ENCODE assay signal across 9 cellular contexts in genomic region chr2:32948266-32948665, GRCh38. TPM values are rescaled to one million over a fixed set of nuclear protein-coding genes. Genes with fewer than 3 reads are reported as not detected.
DNase-seq lines count a peak whose midpoint lies in the region; ATAC-seq and TF ChIP-seq lines count a peak whose summit lies in the region.
"Had no signal": no experiment of that assay in that cellular context is flagged by ENCODE, and none has a peak within 500 bp of the region (broad histone marks: within the 10 kb centered on the region; RNA-seq: fewer than 3 reads in every experiment).

No MANE protein-coding gene starts in this region.

- no peak for ATAC-seq in lung (ENCODE audit: insufficient read depth, low FRiP score)

- H3K36me3 ChIP-seq in lung (ENCODE audit: control insufficient read depth in 2 of 2, insufficient read depth in 2 of 2, low read length in 2 of 2) = no peaks in the 10 kb centered on the region

- H3K27ac Mint-ChIP-seq in activated naive CD4-positive, alpha-beta T cell treated with anti-CD3 and anti-CD28 coated beads, Interleukin-2, amount 50 U/mL, for 24 hours = no peak overlapping the region
- peak overlapping the region; percentile 89 for H3K27ac Mint-ChIP-seq in type B pancreatic cell

- DNase-seq in activated naive CD4-positive, alpha-beta T cell treated with Interleukin-2 at 50 U/mL for 16 hours = no peak
- DNase-seq in astrocyte of the spinal cord (ENCODE audit: low read depth, low spot score) (no peak), lung (ENCODE audit: low spot score) (peak; percentile 1), type B pancreatic cell (ENCODE audit: extremely low spot score, unreplicated experiment) (no peak), NCI-H1694 (lab: John Stamatoyannopoulos, UW) (no peak), medulla oblongata (ENCODE audit: extremely low spot score) (no peak)
- DNase-seq in stimulated activated CD4-positive, alpha-beta T cell treated with anti-CD3 and anti-CD28 coated beads, Interleukin-4, amount 100 ng/mL, for 4 hours = no peak
- DNase-seq: cerebellar nuclear complex had no signal

- H3K9me3 Mint-ChIP-seq in activated naive CD4-positive, alpha-beta T cell treated with anti-CD3 and anti-CD28 coated beads, Interleukin-2, amount 50 U/mL, for 24 hours = no peaks in the 10 kb centered on the region
- H3K9me3 Mint-ChIP-seq in type B pancreatic cell = no peaks in the 10 kb centered on the region

- H3K27me3 ChIP-seq in lung (ENCODE audit: control insufficient read depth, insufficient read depth) = no peaks in the 10 kb centered on the region

- no peaks in the 10 kb centered on the region for H3K9me3 ChIP-seq in lung (ENCODE audit: control insufficient read depth in 2 of 2, insufficient read depth in 1 of 2, low read length in 1 of 2)

- no peaks in the 10 kb centered on the region for H3K36me3 Mint-ChIP-seq in activated naive CD4-positive, alpha-beta T cell treated with anti-CD3 and anti-CD28 coated beads, Interleukin-2, amount 50 U/mL, for 24 hours
- H3K36me3 Mint-ChIP-seq in type B pancreatic cell = peaks cover 9% of the 10 kb centered on the region

- H3K4me3 ChIP-seq in astrocyte of the spinal cord (ENCODE audit: low read depth, low read length) = peak overlapping the region; percentile 70
- H3K4me3 ChIP-seq in lung = no peak overlapping the region

- in situ Hi-C loops in astrocyte of the spinal cord (cut with HindIII; ENCODE audit: low sequenced_read_pairs) = no loop called here

- TF ChIP-seq CTCF in astrocyte of the spinal cord (IDR thresholded peaks at IDR 0.05; ENCODE audit: low read depth, low read length) = no peak
- no peak for TF ChIP-seq CTCF in lung (IDR thresholded peaks at IDR 0.05; ENCODE audit: control extremely low read depth, extremely low read depth)
- TF ChIP-seq CTCF in type B pancreatic cell (conservative IDR thresholded peaks at IDR 0.05) = no peak

- peak overlapping the region in 1 of 2 donors; percentile 95 for H3K27ac ChIP-seq in lung (ENCODE audit: low read depth in 1 of 2, low read length in 1 of 2)

- WGBS in lung, 2 donors = 81 to 92% methylated on average over 3 of the region's 3 CpGs

- peaks cover 2 to 14% of the 10 kb centered on the region in 2 donors for H3K4me1 ChIP-seq in lung (ENCODE audit: control insufficient read depth in 2 of 2, insufficient read depth in 2 of 2, low read length in 2 of 2)

- H3K27me3 Mint-ChIP-seq in activated naive CD4-positive, alpha-beta T cell treated with anti-CD3 and anti-CD28 coated beads, Interleukin-2, amount 50 U/mL, for 24 hours = peaks cover 19% of the 10 kb centered on the region
- H3K27me3 Mint-ChIP-seq in type B pancreatic cell = no peaks in the 10 kb centered on the region

- peak overlapping the region; percentile 77 for H3K4me3 Mint-ChIP-seq in activated naive CD4-positive, alpha-beta T cell treated with anti-CD3 and anti-CD28 coated beads, Interleukin-2, amount 50 U/mL, for 24 hours
- H3K4me3 Mint-ChIP-seq in type B pancreatic cell = peak overlapping the region; percentile 89

- H3K4me1 Mint-ChIP-seq in activated naive CD4-positive, alpha-beta T cell treated with anti-CD3 and anti-CD28 coated beads, Interleukin-2, amount 50 U/mL, for 24 hours = peaks cover 5% of the 10 kb centered on the region
- H3K4me1 Mint-ChIP-seq in type B pancreatic cell (ENCODE audit: unreplicated experiment) = peaks cover 17% of the 10 kb centered on the region

RNA-seq across cellular contexts. Expression of gene LTBP1, which starts 1.5 kb away (rescaled TPM):
- 10 to 100 TPM; 46.1 to 57.4 TPM for total RNA-seq in lung
- polyA plus RNA-seq in lung = 10 to 100 TPM in 1 of 2 donors, 1 to 10 TPM in 1; 8.8 to 11.1 TPM
- total RNA-seq in type B pancreatic cell (ENCODE audit: low replicate concordance) = 24.8 and 53.3 TPM in 2 replicates
